Comparison of ENCODE assay signal across 20 cellular contexts in genomic region chr16:12497558-12497957, GRCh38.
DNase-seq lines count a peak whose midpoint lies in the region; ATAC-seq and TF ChIP-seq lines count a peak whose summit lies in the region.
"Had no signal": no experiment of that assay in that cellular context is flagged by ENCODE, and none has a peak within 500 bp of the region (broad histone marks: within the 10 kb centered on the region; RNA-seq: fewer than 3 reads in every experiment).

No MANE protein-coding gene starts in this region.

- no peak overlapping the region for H2AK5ac ChIP-seq in mesenchymal stem cell (ENCODE audit: low read length, severe bottlenecking)

- no peak overlapping the region for H2AFZ ChIP-seq in mesenchymal stem cell (ENCODE audit: low read depth, low read length)

- H3K4me3 ChIP-seq in mesenchymal stem cell (ENCODE audit: insufficient read depth in 1 of 2, low read depth in 1 of 2, low read length in 2 of 2), result no peak overlapping the region

- CTCF ChIA-PET in activated B cell treated with CpG ODN at 0.5 μM for 24 hours (lab: Charles Lee), result no interaction called here

- H3K9me3 Mint-ChIP-seq in activated B cell treated with CpG ODN at 0.5 μM for 24 hours (no peaks in the 10 kb centered on the region), memory B cell (no peaks in the 10 kb centered on the region)
- no peaks in the 10 kb centered on the region for H3K9me3 Mint-ChIP-seq in stimulated activated effector memory CD8-positive, alpha-beta T cell treated with anti-CD3 and anti-CD28 coated beads, Interleukin-12 subunit alpha, Interleukin-12 subunit beta, amount 100 ng/mL, for 72 hours
- H3K9me3 Mint-ChIP-seq: activated naive CD8-positive, alpha-beta T cell treated with anti-CD3 and anti-CD28 coated beads, Interleukin-2, amount 10 ng/mL, durations not matched to agents 7 days and 5 days; activated T-helper 2 cell treated with anti-CD3 and anti-CD28 coated beads, Interferon-gamma antibody, Interleukin-2, Interleukin-4, amounts not matched to agents 10 μg/mL and 5 μg/mL and 100 μg/mL, durations not matched to agents 14 hours and 24 hours and 36 hours; natural killer cell treated with Interleukin-12 subunit alpha and Interleukin-12 subunit beta and Interleukin-15 and Interleukin-18, amount 100 ng/mL, for 72 hours had no signal

- H3K4me3 Mint-ChIP-seq in activated B cell treated with CpG ODN at 0.5 μM for 24 hours (no peak overlapping the region), memory B cell (no peak overlapping the region)
- H3K4me3 Mint-ChIP-seq in stimulated activated effector memory CD8-positive, alpha-beta T cell treated with anti-CD3 and anti-CD28 coated beads, Interleukin-12 subunit alpha, Interleukin-12 subunit beta, amount 100 ng/mL, for 72 hours, result no peak overlapping the region
- H3K4me3 Mint-ChIP-seq: activated naive CD8-positive, alpha-beta T cell treated with anti-CD3 and anti-CD28 coated beads, Interleukin-2, amount 10 ng/mL, durations not matched to agents 7 days and 5 days; natural killer cell treated with Interleukin-12 subunit alpha and Interleukin-12 subunit beta and Interleukin-15 and Interleukin-18, amount 100 ng/mL, for 72 hours had no signal

- H3K4me1 ChIP-seq in mesenchymal stem cell (ENCODE audit: control insufficient read depth, insufficient read depth, low read depth, low read length), result peaks cover 7% of the 10 kb centered on the region

- H2BK5ac ChIP-seq in mesenchymal stem cell (ENCODE audit: low read depth, low read length, poor library complexity, severe bottlenecking), result no peak overlapping the region

- POLR2A ChIA-PET in activated B cell treated with CpG ODN at 0.5 μM for 24 hours (lab: Charles Lee), result no interaction called here

- no peaks in the 10 kb centered on the region for H3K9me3 ChIP-seq in mesenchymal stem cell (ENCODE audit: control insufficient read depth, low read length)

- WGBS in mesenchymal stem cell, result 89% methylated on average over 3 of the region's 3 CpGs

- ATAC-seq in activated B cell treated with CpG ODN at 0.5 μM for 24 hours (ENCODE audit: low read depth) (no peak), memory B cell (ENCODE audit: low read depth) (no peak), HG02623 (IDR thresholded peaks at IDR 0.05; ENCODE audit: unreplicated experiment) (no peak)
- no peak for ATAC-seq in stimulated activated effector memory CD8-positive, alpha-beta T cell treated with anti-CD3 and anti-CD28 coated beads, Interleukin-12 subunit alpha, Interleukin-12 subunit beta, amount 100 ng/mL, for 72 hours
- ATAC-seq: left lobe of liver; natural killer cell treated with Interleukin-12 subunit alpha and Interleukin-12 subunit beta and Interleukin-15 and Interleukin-18, amount 100 ng/mL, for 72 hours; SK-N-SH treated with all-trans-retinoic acid at 6 μM for 48 hours had no signal

- H4K91ac ChIP-seq in mesenchymal stem cell (ENCODE audit: low read length), result no peak overlapping the region

- H3K4ac ChIP-seq in mesenchymal stem cell (ENCODE audit: low read depth in 1 of 2, low read length in 2 of 2), result no peak overlapping the region

- intact Hi-C loops in activated B cell treated with CpG ODN at 0.5 μM for 24 hours (cut with micrococcal nuclease), result no loop called here

- no peaks in the 10 kb centered on the region for H3K27me3 ChIP-seq in mesenchymal stem cell (ENCODE audit: control insufficient read depth in 1 of 2, insufficient read depth in 1 of 2, low read length in 2 of 2)

- no peak for TF ChIP-seq CTCF in activated B cell treated with CpG ODN at 0.5 μM for 24 hours (IDR thresholded peaks at IDR 0.05)

- H3K4me2 ChIP-seq in mesenchymal stem cell (ENCODE audit: low read length, poor library complexity, severe bottlenecking), result no peak overlapping the region

- H3K27ac Mint-ChIP-seq in activated B cell treated with CpG ODN at 0.5 μM for 24 hours (peak overlapping the region; percentile 1), memory B cell (peak overlapping the region; percentile 46)
- peak overlapping the region; percentile 10 for H3K27ac Mint-ChIP-seq in stimulated activated effector memory CD8-positive, alpha-beta T cell treated with anti-CD3 and anti-CD28 coated beads, Interleukin-12 subunit alpha, Interleukin-12 subunit beta, amount 100 ng/mL, for 72 hours
- H3K27ac Mint-ChIP-seq: activated naive CD8-positive, alpha-beta T cell treated with anti-CD3 and anti-CD28 coated beads, Interleukin-2, amount 10 ng/mL, durations not matched to agents 7 days and 5 days; activated T-helper 2 cell treated with anti-CD3 and anti-CD28 coated beads, Interferon-gamma antibody, Interleukin-2, Interleukin-4, amounts not matched to agents 10 μg/mL and 5 μg/mL and 100 μg/mL, durations not matched to agents 14 hours and 24 hours and 36 hours; natural killer cell treated with Interleukin-12 subunit alpha and Interleukin-12 subunit beta and Interleukin-15 and Interleukin-18, amount 100 ng/mL, for 72 hours had no signal

- no peak overlapping the region for H3K23ac ChIP-seq in mesenchymal stem cell (ENCODE audit: low read length in 2 of 2)

- no peak overlapping the region for H2BK15ac ChIP-seq in mesenchymal stem cell (ENCODE audit: low read depth, poor library complexity, severe bottlenecking)

- no peak overlapping the region for H2BK12ac ChIP-seq in mesenchymal stem cell (ENCODE audit: low read length in 2 of 2)

- H4K8ac ChIP-seq in mesenchymal stem cell (ENCODE audit: low read length), result no peak overlapping the region

- no peak overlapping the region for H3K9ac ChIP-seq in mesenchymal stem cell (ENCODE audit: low read length)

- H3K79me1 ChIP-seq in mesenchymal stem cell (replicated peaks; ENCODE audit: low read length, poor library complexity, severe bottlenecking), result no peaks in the 10 kb centered on the region

- DNase-seq in ELF-1 (ENCODE audit: low read depth, low spot score), result peak; percentile 10
- DNase-seq in activated B cell treated with CpG ODN at 0.5 μM for 24 hours, result no peak
- DNase-seq in memory B cell (ENCODE audit: low spot score in 2 of 2), result no peak
- DNase-seq in stimulated activated effector memory CD8-positive, alpha-beta T cell treated with anti-CD3 and anti-CD28 coated beads, Interleukin-12 subunit alpha, Interleukin-12 subunit beta, amount 100 ng/mL, for 72 hours (ENCODE audit: low spot score in 2 of 2), result no peak
- DNase-seq in mesenchymal stem cell, result no peak
- DNase-seq in stimulated activated CD4-positive, alpha-beta T cell treated with anti-CD3 and anti-CD28 coated beads, Interleukin-12 subunit alpha, Interleukin-12 subunit beta, amount 100 ng/mL, for 4 hours, result no peak
- DNase-seq: activated naive CD8-positive, alpha-beta T cell treated with anti-CD3 and anti-CD28 coated beads, Interleukin-2, amount 10 ng/mL, durations not matched to agents 7 days and 5 days; Calu3; effector CD4-positive, alpha-beta T cell; HCEC 1CT; NCI-H1092; NCI-H2029; NCI-H2227 treated with DMSO at 0.1 percent for 48 hours; NCI-H69; stimulated activated CD4-positive, alpha-beta T cell treated with anti-CD3 and anti-CD28 coated beads, Interleukin-1b, Interleukin-23, amount 100 ng/mL, for 48 hours had no signal

- H3K27me3 Mint-ChIP-seq in activated B cell treated with CpG ODN at 0.5 μM for 24 hours (no peaks in the 10 kb centered on the region), memory B cell (no peaks in the 10 kb centered on the region)
- H3K27me3 Mint-ChIP-seq: activated naive CD8-positive, alpha-beta T cell treated with anti-CD3 and anti-CD28 coated beads, Interleukin-2, amount 10 ng/mL, durations not matched to agents 7 days and 5 days; natural killer cell treated with Interleukin-12 subunit alpha and Interleukin-12 subunit beta and Interleukin-15 and Interleukin-18, amount 100 ng/mL, for 72 hours had no signal

- no peaks in the 10 kb centered on the region for H3K36me3 ChIP-seq in mesenchymal stem cell (ENCODE audit: control insufficient read depth in 1 of 2, insufficient read depth in 2 of 2, low read depth in 1 of 2, low read length in 2 of 2)

- peaks cover 27% of the 10 kb centered on the region for H3K36me3 Mint-ChIP-seq in activated B cell treated with CpG ODN at 0.5 μM for 24 hours (ENCODE audit: low read depth)
- peaks cover 20% of the 10 kb centered on the region for H3K36me3 Mint-ChIP-seq in memory B cell
- no peaks in the 10 kb centered on the region for H3K36me3 Mint-ChIP-seq in stimulated activated effector memory CD8-positive, alpha-beta T cell treated with anti-CD3 and anti-CD28 coated beads, Interleukin-12 subunit alpha, Interleukin-12 subunit beta, amount 100 ng/mL, for 72 hours
- H3K36me3 Mint-ChIP-seq: activated naive CD8-positive, alpha-beta T cell treated with anti-CD3 and anti-CD28 coated beads, Interleukin-2, amount 10 ng/mL, durations not matched to agents 7 days and 5 days; natural killer cell treated with Interleukin-12 subunit alpha and Interleukin-12 subunit beta and Interleukin-15 and Interleukin-18, amount 100 ng/mL, for 72 hours had no signal

- H3K27ac ChIP-seq in mesenchymal stem cell (ENCODE audit: low read length, poor library complexity, severe bottlenecking), result no peak overlapping the region

- H3K4me1 Mint-ChIP-seq in activated B cell treated with CpG ODN at 0.5 μM for 24 hours (peaks cover 15% of the 10 kb centered on the region), memory B cell (peaks cover 19% of the 10 kb centered on the region)
- peaks cover 22% of the 10 kb centered on the region for H3K4me1 Mint-ChIP-seq in stimulated activated effector memory CD8-positive, alpha-beta T cell treated with anti-CD3 and anti-CD28 coated beads, Interleukin-12 subunit alpha, Interleukin-12 subunit beta, amount 100 ng/mL, for 72 hours

- H3K14ac ChIP-seq in mesenchymal stem cell (ENCODE audit: low read length in 2 of 2), result no peak overlapping the region

- no peak overlapping the region for H3K18ac ChIP-seq in mesenchymal stem cell (ENCODE audit: low read depth in 1 of 2, low read length in 2 of 2)

- H2BK120ac ChIP-seq in mesenchymal stem cell (ENCODE audit: low read depth, low read length), result no peak overlapping the region
